In the genomic region with DNA sequence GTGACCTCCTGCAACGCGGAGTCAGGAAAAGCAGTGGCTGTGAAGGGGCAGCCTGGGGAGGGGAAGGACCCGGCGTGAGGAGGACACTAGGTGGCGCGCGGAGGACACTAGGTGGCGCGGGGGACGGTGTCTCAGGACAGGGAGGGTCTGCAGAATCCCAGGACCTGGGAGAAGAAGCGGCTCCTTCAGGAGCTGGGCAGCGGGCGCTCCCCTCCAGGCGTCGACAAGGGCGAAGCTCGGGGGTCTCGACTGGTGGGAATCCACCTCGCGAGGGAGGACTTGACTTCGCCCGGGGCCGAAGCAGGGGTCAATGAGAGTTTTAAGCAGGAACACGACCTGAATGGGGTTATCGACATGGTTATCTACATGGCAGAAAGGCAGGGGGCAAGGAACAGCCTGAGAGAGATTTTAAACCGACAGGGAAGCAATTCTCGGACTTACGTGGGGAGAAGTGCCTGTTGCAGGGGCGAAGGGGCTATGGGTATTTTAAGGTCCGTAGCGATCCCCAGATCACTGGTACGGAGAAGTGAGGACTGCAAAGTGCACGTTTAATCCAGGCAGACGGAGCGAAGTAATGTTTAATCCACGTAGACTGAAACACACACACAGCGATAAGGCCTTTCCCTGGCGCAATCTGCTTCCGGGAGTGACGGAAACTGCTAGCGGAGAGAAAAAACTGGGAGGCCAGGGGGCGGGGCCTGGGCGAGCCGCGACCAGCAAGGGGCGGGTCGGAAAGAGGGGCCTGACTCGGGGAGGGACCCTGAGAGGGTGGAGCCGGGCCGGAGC, we compare ENCODE assay signal across 1 cellular context.
TF ChIP-seq lines count a peak whose summit lies in the region.

TSS of gene ZNF616 (minus strand) at position 648 of the 786 bp plus-strand sequence. CDS start 9,426 bp downstream, outside the sequence.

TF ChIP-seq in HepG2, 621 proteins besides CTCF, POLR2A, EP300 and RAD21 (continued from another document and continues in another):
- TF ChIP-seq, protein P1, sequence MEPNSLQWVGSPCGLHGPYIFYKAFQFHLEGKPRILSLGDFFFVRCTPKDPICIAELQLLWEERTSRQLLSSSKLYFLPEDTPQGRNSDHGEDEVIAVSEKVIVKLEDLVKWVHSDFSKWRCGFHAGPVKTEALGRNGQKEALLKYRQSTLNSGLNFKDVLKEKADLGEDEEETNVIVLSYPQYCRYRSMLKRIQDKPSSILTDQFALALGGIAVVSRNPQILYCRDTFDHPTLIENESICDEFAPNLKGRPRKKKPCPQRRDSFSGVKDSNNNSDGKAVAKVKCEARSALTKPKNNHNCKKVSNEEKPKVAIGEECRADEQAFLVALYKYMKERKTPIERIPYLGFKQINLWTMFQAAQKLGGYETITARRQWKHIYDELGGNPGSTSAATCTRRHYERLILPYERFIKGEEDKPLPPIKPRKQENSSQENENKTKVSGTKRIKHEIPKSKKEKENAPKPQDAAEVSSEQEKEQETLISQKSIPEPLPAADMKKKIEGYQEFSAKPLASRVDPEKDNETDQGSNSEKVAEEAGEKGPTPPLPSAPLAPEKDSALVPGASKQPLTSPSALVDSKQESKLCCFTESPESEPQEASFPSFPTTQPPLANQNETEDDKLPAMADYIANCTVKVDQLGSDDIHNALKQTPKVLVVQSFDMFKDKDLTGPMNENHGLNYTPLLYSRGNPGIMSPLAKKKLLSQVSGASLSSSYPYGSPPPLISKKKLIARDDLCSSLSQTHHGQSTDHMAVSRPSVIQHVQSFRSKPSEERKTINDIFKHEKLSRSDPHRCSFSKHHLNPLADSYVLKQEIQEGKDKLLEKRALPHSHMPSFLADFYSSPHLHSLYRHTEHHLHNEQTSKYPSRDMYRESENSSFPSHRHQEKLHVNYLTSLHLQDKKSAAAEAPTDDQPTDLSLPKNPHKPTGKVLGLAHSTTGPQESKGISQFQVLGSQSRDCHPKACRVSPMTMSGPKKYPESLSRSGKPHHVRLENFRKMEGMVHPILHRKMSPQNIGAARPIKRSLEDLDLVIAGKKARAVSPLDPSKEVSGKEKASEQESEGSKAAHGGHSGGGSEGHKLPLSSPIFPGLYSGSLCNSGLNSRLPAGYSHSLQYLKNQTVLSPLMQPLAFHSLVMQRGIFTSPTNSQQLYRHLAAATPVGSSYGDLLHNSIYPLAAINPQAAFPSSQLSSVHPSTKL (CRISPR knock-in tag; IDR thresholded peaks at IDR 0.05): no peak
- peak; percentile 65; the same call in 1 of the 2 replicates for TF ChIP-seq CAMTA2 (CRISPR knock-in tag; IDR thresholded peaks at IDR 0.05; ENCODE audit: borderline replicate concordance)
- no peak; the same call in 1 of the 2 replicates for TF ChIP-seq ZNF619 (CRISPR knock-in tag; IDR thresholded peaks at IDR 0.05)
- TF ChIP-seq ZNF747 (CRISPR knock-in tag; IDR thresholded peaks at IDR 0.05; ENCODE audit: borderline replicate concordance): no peak
- TF ChIP-seq NRL (CRISPR knock-in tag; IDR thresholded peaks at IDR 0.05; ENCODE audit: borderline replicate concordance): peak; percentile 41; the same call in 1 of the 2 replicates
- TF ChIP-seq SP5 (CRISPR knock-in tag; IDR thresholded peaks at IDR 0.05; ENCODE audit: borderline replicate concordance, low read depth): peak; percentile 43
- no peak; the same call in none of the 2 replicates for TF ChIP-seq REPIN1 (CRISPR knock-in tag; IDR thresholded peaks at IDR 0.05; ENCODE audit: borderline replicate concordance, low read depth)
- TF ChIP-seq PCBP1 (IDR thresholded peaks at IDR 0.05; ENCODE audit: borderline replicate concordance, low read depth, low read length): no peak
- peak; percentile 54; the same call in 1 of the 2 replicates for TF ChIP-seq ZNF775 (CRISPR knock-in tag; IDR thresholded peaks at IDR 0.05; ENCODE audit: borderline replicate concordance)
- no peak; the same call in 1 of the 2 replicates for TF ChIP-seq KDM4B (CRISPR knock-in tag; IDR thresholded peaks at IDR 0.05)
- TF ChIP-seq, protein P2, sequence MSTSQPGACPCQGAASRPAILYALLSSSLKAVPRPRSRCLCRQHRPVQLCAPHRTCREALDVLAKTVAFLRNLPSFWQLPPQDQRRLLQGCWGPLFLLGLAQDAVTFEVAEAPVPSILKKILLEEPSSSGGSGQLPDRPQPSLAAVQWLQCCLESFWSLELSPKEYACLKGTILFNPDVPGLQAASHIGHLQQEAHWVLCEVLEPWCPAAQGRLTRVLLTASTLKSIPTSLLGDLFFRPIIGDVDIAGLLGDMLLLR (CRISPR knock-in tag; IDR thresholded peaks at IDR 0.05): no peak
- TF ChIP-seq MYPOP (CRISPR knock-in tag; IDR thresholded peaks at IDR 0.05): peak; percentile 81; the same call in 1 of the 2 replicates
- no peak for TF ChIP-seq TMF1 (CRISPR knock-in tag; IDR thresholded peaks at IDR 0.05; ENCODE audit: low read depth)
- 0 out of 2 replicates have a peak, but pooled peaks have one; percentile 30 for TF ChIP-seq ZSCAN31 (CRISPR knock-in tag; IDR thresholded peaks at IDR 0.05; ENCODE audit: low read depth)
- no peak for TF ChIP-seq ATAD3A (CRISPR knock-in tag; IDR thresholded peaks at IDR 0.05)
- TF ChIP-seq ZNF180 (CRISPR knock-in tag; IDR thresholded peaks at IDR 0.05; ENCODE audit: borderline replicate concordance, low read depth): no peak
- TF ChIP-seq SIN3A (IDR thresholded peaks at IDR 0.05; ENCODE audit: borderline replicate concordance, low read depth, low read length): peak; percentile 72; the same call in 1 of the 2 replicates
- TF ChIP-seq ZNF777 (CRISPR knock-in tag; IDR thresholded peaks at IDR 0.05): no peak
- no peak for TF ChIP-seq ZNF878 (CRISPR knock-in tag; IDR thresholded peaks at IDR 0.05)
- TF ChIP-seq ZNF354B (CRISPR knock-in tag; IDR thresholded peaks at IDR 0.05): no peak
- no peak for TF ChIP-seq NFE2L2 (IDR thresholded peaks at IDR 0.05; ENCODE audit: low read length)
- TF ChIP-seq ZFYVE20 (CRISPR knock-in tag; IDR thresholded peaks at IDR 0.05; ENCODE audit: borderline replicate concordance, low read depth): no peak
- TF ChIP-seq TP53 (CRISPR knock-in tag; conservative IDR thresholded peaks at IDR 0.05): peak; percentile 62; the same call in 1 of the 2 replicates
- TF ChIP-seq, protein P3, sequence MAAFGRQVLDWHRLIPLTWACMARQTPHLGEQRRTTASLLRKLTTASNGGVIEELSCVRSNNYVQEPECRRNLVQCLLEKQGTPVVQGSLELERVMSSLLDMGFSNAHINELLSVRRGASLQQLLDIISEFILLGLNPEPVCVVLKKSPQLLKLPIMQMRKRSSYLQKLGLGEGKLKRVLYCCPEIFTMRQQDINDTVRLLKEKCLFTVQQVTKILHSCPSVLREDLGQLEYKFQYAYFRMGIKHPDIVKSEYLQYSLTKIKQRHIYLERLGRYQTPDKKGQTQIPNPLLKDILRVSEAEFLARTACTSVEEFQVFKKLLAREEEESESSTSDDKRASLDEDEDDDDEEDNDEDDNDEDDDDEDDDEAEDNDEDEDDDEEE (CRISPR knock-in tag; IDR thresholded peaks at IDR 0.05): peak; percentile 19; the same call in 1 of the 2 replicates
- TF ChIP-seq GATAD1 (CRISPR knock-in tag; IDR thresholded peaks at IDR 0.05): peak; percentile 81
- TF ChIP-seq ZNF3 (CRISPR knock-in tag; IDR thresholded peaks at IDR 0.05): no peak
- no peak for TF ChIP-seq ZNF766 (CRISPR knock-in tag; IDR thresholded peaks at IDR 0.05; ENCODE audit: borderline replicate concordance)
- TF ChIP-seq ZNF230 (CRISPR knock-in tag; IDR thresholded peaks at IDR 0.05): peak; percentile 75; the same call in 1 of the 2 replicates
- no peak for TF ChIP-seq ZNF431 (CRISPR knock-in tag; IDR thresholded peaks at IDR 0.05; ENCODE audit: borderline replicate concordance, low read depth)
- no peak for TF ChIP-seq GMEB2 (CRISPR knock-in tag; IDR thresholded peaks at IDR 0.05; ENCODE audit: low read depth)
- TF ChIP-seq ZFP62 (CRISPR knock-in tag; IDR thresholded peaks at IDR 0.05): no peak
- no peak for TF ChIP-seq DNMT1 (CRISPR knock-in tag; IDR thresholded peaks at IDR 0.05)
- no peak for TF ChIP-seq CHCHD3 (CRISPR knock-in tag; IDR thresholded peaks at IDR 0.05)
- TF ChIP-seq, protein P4, sequence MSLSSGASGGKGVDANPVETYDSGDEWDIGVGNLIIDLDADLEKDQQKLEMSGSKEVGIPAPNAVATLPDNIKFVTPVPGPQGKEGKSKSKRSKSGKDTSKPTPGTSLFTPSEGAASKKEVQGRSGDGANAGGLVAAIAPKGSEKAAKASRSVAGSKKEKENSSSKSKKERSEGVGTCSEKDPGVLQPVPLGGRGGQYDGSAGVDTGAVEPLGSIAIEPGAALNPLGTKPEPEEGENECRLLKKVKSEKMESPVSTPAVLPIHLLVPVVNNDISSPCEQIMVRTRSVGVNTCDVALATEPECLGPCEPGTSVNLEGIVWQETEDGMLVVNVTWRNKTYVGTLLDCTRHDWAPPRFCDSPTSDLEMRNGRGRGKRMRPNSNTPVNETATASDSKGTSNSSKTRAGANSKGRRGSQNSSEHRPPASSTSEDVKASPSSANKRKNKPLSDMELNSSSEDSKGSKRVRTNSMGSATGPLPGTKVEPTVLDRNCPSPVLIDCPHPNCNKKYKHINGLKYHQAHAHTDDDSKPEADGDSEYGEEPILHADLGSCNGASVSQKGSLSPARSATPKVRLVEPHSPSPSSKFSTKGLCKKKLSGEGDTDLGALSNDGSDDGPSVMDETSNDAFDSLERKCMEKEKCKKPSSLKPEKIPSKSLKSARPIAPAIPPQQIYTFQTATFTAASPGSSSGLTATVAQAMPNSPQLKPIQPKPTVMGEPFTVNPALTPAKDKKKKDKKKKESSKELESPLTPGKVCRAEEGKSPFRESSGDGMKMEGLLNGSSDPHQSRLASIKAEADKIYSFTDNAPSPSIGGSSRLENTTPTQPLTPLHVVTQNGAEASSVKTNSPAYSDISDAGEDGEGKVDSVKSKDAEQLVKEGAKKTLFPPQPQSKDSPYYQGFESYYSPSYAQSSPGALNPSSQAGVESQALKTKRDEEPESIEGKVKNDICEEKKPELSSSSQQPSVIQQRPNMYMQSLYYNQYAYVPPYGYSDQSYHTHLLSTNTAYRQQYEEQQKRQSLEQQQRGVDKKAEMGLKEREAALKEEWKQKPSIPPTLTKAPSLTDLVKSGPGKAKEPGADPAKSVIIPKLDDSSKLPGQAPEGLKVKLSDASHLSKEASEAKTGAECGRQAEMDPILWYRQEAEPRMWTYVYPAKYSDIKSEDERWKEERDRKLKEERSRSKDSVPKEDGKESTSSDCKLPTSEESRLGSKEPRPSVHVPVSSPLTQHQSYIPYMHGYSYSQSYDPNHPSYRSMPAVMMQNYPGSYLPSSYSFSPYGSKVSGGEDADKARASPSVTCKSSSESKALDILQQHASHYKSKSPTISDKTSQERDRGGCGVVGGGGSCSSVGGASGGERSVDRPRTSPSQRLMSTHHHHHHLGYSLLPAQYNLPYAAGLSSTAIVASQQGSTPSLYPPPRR (CRISPR knock-in tag; IDR thresholded peaks at IDR 0.05; ENCODE audit: borderline replicate concordance): peak; percentile 35; the same call in 1 of the 2 replicates
- peak; percentile 71 for TF ChIP-seq PHF8 (CRISPR knock-in tag; IDR thresholded peaks at IDR 0.05)
- TF ChIP-seq ZNF558 (CRISPR knock-in tag; IDR thresholded peaks at IDR 0.05; ENCODE audit: borderline replicate concordance): no peak
- TF ChIP-seq RBFOX2 (IDR thresholded peaks at IDR 0.05; ENCODE audit: low read depth, low read length): peak; percentile 56; the same call in 1 of the 2 replicates
- no peak; the same call in 1 of the 2 replicates for TF ChIP-seq ZNF563 (CRISPR knock-in tag; IDR thresholded peaks at IDR 0.05)
- TF ChIP-seq LCORL (IDR thresholded peaks at IDR 0.05): no peak
- no peak for TF ChIP-seq LCORL (CRISPR knock-in tag; IDR thresholded peaks at IDR 0.05)
- no peak for TF ChIP-seq KLF13 (CRISPR knock-in tag; IDR thresholded peaks at IDR 0.05)
- no peak for TF ChIP-seq ZFP41 (CRISPR knock-in tag; IDR thresholded peaks at IDR 0.05; ENCODE audit: borderline replicate concordance)
- TF ChIP-seq ZNF678 (CRISPR knock-in tag; IDR thresholded peaks at IDR 0.05): peak; percentile 59; the same call in 1 of the 2 replicates
- no peak for TF ChIP-seq CCAR2 (optimal IDR thresholded peaks at IDR 0.05; ENCODE audit: low read depth, low read length)
- no peak for TF ChIP-seq SMAD1 (CRISPR knock-in tag; IDR thresholded peaks at IDR 0.05; ENCODE audit: borderline replicate concordance, low read depth)
- 0 out of 2 replicates have a peak, but pooled peaks have one; percentile 24 for TF ChIP-seq HCFC1 (IDR thresholded peaks at IDR 0.05; ENCODE audit: low read depth, low read length)
- TF ChIP-seq XRCC5 (optimal IDR thresholded peaks at IDR 0.05; ENCODE audit: low read length): peak; percentile 71
- TF ChIP-seq ZBTB1 (CRISPR knock-in tag; IDR thresholded peaks at IDR 0.05; ENCODE audit: borderline replicate concordance): no peak
- no peak for TF ChIP-seq MLLT10 (CRISPR knock-in tag; IDR thresholded peaks at IDR 0.05)
- TF ChIP-seq NR2F1 (CRISPR knock-in tag; IDR thresholded peaks at IDR 0.05): no peak
- TF ChIP-seq, protein P5, sequence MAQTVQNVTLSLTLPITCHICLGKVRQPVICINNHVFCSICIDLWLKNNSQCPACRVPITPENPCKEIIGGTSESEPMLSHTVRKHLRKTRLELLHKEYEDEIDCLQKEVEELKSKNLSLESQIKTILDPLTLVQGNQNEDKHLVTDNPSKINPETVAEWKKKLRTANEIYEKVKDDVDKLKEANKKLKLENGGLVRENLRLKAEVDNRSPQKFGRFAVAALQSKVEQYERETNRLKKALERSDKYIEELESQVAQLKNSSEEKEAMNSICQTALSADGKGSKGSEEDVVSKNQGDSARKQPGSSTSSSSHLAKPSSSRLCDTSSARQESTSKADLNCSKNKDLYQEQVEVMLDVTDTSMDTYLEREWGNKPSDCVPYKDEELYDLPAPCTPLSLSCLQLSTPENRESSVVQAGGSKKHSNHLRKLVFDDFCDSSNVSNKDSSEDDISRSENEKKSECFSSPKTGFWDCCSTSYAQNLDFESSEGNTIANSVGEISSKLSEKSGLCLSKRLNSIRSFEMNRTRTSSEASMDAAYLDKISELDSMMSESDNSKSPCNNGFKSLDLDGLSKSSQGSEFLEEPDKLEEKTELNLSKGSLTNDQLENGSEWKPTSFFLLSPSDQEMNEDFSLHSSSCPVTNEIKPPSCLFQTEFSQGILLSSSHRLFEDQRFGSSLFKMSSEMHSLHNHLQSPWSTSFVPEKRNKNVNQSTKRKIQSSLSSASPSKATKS (CRISPR knock-in tag; IDR thresholded peaks at IDR 0.05): no peak
- TF ChIP-seq SETDB1 (CRISPR knock-in tag; IDR thresholded peaks at IDR 0.05; ENCODE audit: borderline replicate concordance): no peak
- TF ChIP-seq ZNF24 (IDR thresholded peaks at IDR 0.05): no peak
